ENCODE assay signal across 33 cellular contexts in the genomic region with DNA sequence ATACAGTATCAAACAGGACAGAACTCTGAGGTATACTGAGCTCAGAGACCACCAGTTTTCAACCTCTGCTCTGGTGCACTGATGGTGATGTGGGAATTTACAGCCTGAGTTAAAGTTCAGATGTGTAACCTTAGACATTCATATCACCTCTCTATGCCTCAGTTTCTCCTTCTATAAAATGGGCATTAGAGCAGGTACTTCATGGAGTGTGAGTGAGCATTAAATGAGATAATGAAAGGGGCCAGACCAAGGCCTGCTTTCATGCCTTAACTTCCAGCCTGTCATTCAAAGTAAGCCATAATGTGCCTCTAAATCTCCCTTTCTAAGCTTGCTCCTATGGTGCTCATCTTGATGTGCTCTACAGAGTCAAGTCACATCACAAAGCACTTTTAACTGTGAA.
"Had no signal": no experiment of that assay in that cellular context is flagged by ENCODE, and none has a peak within 500 bp of the region (broad histone marks: within the 10 kb centered on the region; RNA-seq: fewer than 3 reads in every experiment).

No MANE protein-coding gene starts in this region.

- H3K27ac Mint-ChIP-seq: activated CD8-positive, alpha-beta T cell treated with anti-CD3 and anti-CD28 coated beads for 36 hours; activated naive CD4-positive, alpha-beta T cell treated with anti-CD3 and anti-CD28 coated beads for 36 hours; activated naive CD4-positive, alpha-beta T cell treated with anti-CD3 and anti-CD28 coated beads, Interleukin-2, amount 50 U/mL, for 24 hours; activated naive CD8-positive, alpha-beta T cell treated with anti-CD3 and anti-CD28 coated beads for 36 hours; activated naive CD8-positive, alpha-beta T cell treated with anti-CD3 and anti-CD28 coated beads, Interleukin-2, amount 50 U/mL, for 24 hours; T-helper 2 cell treated with Interferon-gamma antibody and Interleukin-4, amounts not matched to agents 5 μg/mL and 100 μg/mL, for 36 hours had no signal

- FAIRE-seq: colon had no signal

- ATAC-seq: activated CD4-positive, alpha-beta T cell treated with anti-CD3 and anti-CD28 coated beads for 36 hours; activated CD8-positive, alpha-beta T cell treated with anti-CD3 and anti-CD28 coated beads for 36 hours; activated naive CD8-positive, alpha-beta T cell treated with anti-CD3 and anti-CD28 coated beads, Interleukin-2, amount 50 U/mL, for 24 hours; activated T-cell treated with anti-CD3 and anti-CD28 coated beads, Interleukin-2, amount 50 U/mL, for 4 hours; body of pancreas; effector memory CD8-positive, alpha-beta T cell; gastroesophageal sphincter; T-helper 17 cell had no signal

- H3K9me3 ChIP-seq: adrenal gland, body of pancreas, esophagus muscularis mucosa, gastroesophageal sphincter, heart right ventricle had no signal

- H3K27me3 Mint-ChIP-seq: activated CD4-positive, alpha-beta T cell treated with anti-CD3 and anti-CD28 coated beads for 36 hours; activated CD8-positive, alpha-beta T cell treated with anti-CD3 and anti-CD28 coated beads for 36 hours; activated naive CD4-positive, alpha-beta T cell treated with anti-CD3 and anti-CD28 coated beads, Interleukin-2, amount 50 U/mL, for 24 hours; activated naive CD8-positive, alpha-beta T cell treated with anti-CD3 and anti-CD28 coated beads for 36 hours; activated naive CD8-positive, alpha-beta T cell treated with anti-CD3 and anti-CD28 coated beads, Interleukin-2, amount 50 U/mL, for 24 hours; effector memory CD8-positive, alpha-beta T cell; T-helper 17 cell had no signal

- H3K9me3 Mint-ChIP-seq: activated CD8-positive, alpha-beta T cell treated with anti-CD3 and anti-CD28 coated beads for 36 hours; activated naive CD4-positive, alpha-beta T cell treated with anti-CD3 and anti-CD28 coated beads, Interleukin-2, amount 50 U/mL, for 24 hours; activated naive CD8-positive, alpha-beta T cell treated with anti-CD3 and anti-CD28 coated beads for 36 hours; activated naive CD8-positive, alpha-beta T cell treated with anti-CD3 and anti-CD28 coated beads, Interleukin-2, amount 50 U/mL, for 24 hours; activated T-cell treated with anti-CD3 and anti-CD28 coated beads, Interleukin-2, amount 50 U/mL, for 4 hours; activated T-helper 2 cell treated with anti-CD3 and anti-CD28 coated beads, Interferon-gamma antibody, Interleukin-2, Interleukin-4, amounts not matched to agents 10 μg/mL and 5 μg/mL and 100 μg/mL, durations not matched to agents 14 hours and 24 hours and 36 hours; effector memory CD8-positive, alpha-beta T cell; T-helper 2 cell treated with Interferon-gamma antibody and Interleukin-4, amounts not matched to agents 5 μg/mL and 100 μg/mL, for 36 hours had no signal

- DNase-seq: activated CD4-positive, alpha-beta T cell treated with anti-CD3 and anti-CD28 coated beads for 36 hours; activated CD4-positive, alpha-beta T cell treated with anti-CD3 and anti-CD28 coated beads, Interleukin-2, amount 50 U/mL, for 1 hour; activated CD4-positive, alpha-beta T cell treated with anti-CD3 and anti-CD28 coated beads, Interleukin-2, amount 50 U/mL, for 48 hours; activated CD4-positive, CD25-positive, alpha-beta regulatory T cell; activated CD4-positive, CD25-positive, alpha-beta regulatory T cell treated with anti-CD3 and anti-CD28 coated beads, Interleukin-2, amount 50 U/mL, for 72 hours; activated CD8-positive, alpha-beta memory T cell treated with anti-CD3 and anti-CD28 coated beads for 24 hours; activated CD8-positive, alpha-beta T cell treated with anti-CD3 and anti-CD28 coated beads for 36 hours; activated effector memory CD4-positive, alpha-beta T cell treated with anti-CD3 and anti-CD28 coated beads, Interleukin-2, amount 50 U/mL, for 16 hours; activated naive CD4-positive, alpha-beta T cell treated with anti-CD3 and anti-CD28 coated beads for 36 hours; activated naive CD8-positive, alpha-beta T cell treated with anti-CD3 and anti-CD28 coated beads for 36 hours; activated naive CD8-positive, alpha-beta T cell treated with anti-CD3 and anti-CD28 coated beads, Interleukin-2, amount 50 U/mL, for 24 hours; activated T-cell treated with anti-CD3 and anti-CD28 coated beads, Interleukin-2, amount 50 U/mL, for 4 hours; adrenal gland; amygdala; aorta; body of pancreas; caudate nucleus; cortex of kidney; dermis blood vessel endothelial cell; effector CD4-positive, alpha-beta T cell; effector memory CD8-positive, alpha-beta T cell; erythroblast; foreskin melanocyte; heart right ventricle; T-helper 1 cell; T-helper 17 cell; T1000 had no signal

- H3K4me3 ChIP-seq: adrenal gland, body of pancreas, esophagus muscularis mucosa, gastroesophageal sphincter, heart right ventricle had no signal

- H3K4me3 Mint-ChIP-seq: activated CD4-positive, alpha-beta T cell treated with anti-CD3 and anti-CD28 coated beads for 36 hours; activated CD8-positive, alpha-beta T cell treated with anti-CD3 and anti-CD28 coated beads for 36 hours; activated naive CD4-positive, alpha-beta T cell treated with anti-CD3 and anti-CD28 coated beads for 36 hours; activated naive CD4-positive, alpha-beta T cell treated with anti-CD3 and anti-CD28 coated beads, Interleukin-2, amount 50 U/mL, for 24 hours; activated naive CD8-positive, alpha-beta T cell treated with anti-CD3 and anti-CD28 coated beads for 36 hours; activated naive CD8-positive, alpha-beta T cell treated with anti-CD3 and anti-CD28 coated beads, Interleukin-2, amount 50 U/mL, for 24 hours; activated T-cell treated with anti-CD3 and anti-CD28 coated beads, Interleukin-2, amount 50 U/mL, for 4 hours; effector memory CD8-positive, alpha-beta T cell; T-helper 17 cell; T-helper 2 cell treated with Interferon-gamma antibody and Interleukin-4, amounts not matched to agents 5 μg/mL and 100 μg/mL, for 36 hours had no signal

- H3K36me3 ChIP-seq: adrenal gland, esophagus muscularis mucosa, gastroesophageal sphincter, heart right ventricle had no signal

- H3K27ac ChIP-seq: adrenal gland, body of pancreas, esophagus muscularis mucosa, gastroesophageal sphincter, heart right ventricle had no signal

- H3K27me3 ChIP-seq: adrenal gland, body of pancreas, esophagus muscularis mucosa, gastroesophageal sphincter, heart right ventricle had no signal
